17 cellular contexts compared by ENCODE assay signal in the genomic region with DNA sequence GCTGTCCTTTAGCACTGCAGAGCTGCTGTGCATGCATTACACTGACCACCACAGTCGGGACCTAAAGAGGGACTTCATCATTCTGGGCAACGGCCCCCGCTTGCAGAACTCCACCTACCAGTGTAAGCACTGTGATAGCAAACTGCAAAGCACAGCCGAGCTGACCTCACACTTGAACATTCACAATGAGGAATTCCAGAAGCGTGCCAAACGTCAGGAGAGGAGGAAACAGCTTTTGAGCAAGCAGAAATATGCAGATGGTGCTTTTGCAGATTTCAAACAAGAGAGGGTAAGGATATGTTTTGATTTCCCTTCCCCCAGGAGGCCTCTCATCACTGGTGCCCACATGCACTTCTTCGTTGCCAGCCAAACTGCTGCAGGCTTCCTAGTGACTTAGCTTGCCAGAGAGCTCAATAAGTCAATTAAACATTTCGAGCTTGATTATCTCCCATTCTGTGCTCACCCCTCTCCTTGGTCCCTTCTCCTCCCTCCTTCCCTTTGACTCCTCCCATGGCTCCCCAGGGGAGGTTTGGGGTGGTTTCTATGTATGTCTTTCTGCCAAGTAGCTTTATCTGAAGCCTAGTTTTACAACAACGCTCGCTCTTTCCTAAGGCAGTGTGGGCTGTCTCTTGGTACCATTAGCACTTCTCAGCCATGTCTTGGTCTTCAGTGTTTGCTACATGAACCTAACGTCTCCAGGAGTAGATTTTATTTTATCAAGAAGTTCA.
DNase-seq lines count a peak whose midpoint lies in the region; ATAC-seq and TF ChIP-seq lines count a peak whose summit lies in the region.
"Had no signal": no experiment of that assay in that cellular context is flagged by ENCODE, and none has a peak within 500 bp of the region (broad histone marks: within the 10 kb centered on the region; RNA-seq: fewer than 3 reads in every experiment).

No MANE protein-coding gene starts in this region.

- TF ChIP-seq POLR2A in sigmoid colon (IDR thresholded peaks at IDR 0.05): no peak

- peaks cover 0 to 33% (median 24%) of the 10 kb centered on the region in 4 donors for H3K4me1 ChIP-seq in sigmoid colon
- H3K4me1 ChIP-seq: BE2C, SJCRH30 had no signal

- intact Hi-C loops in left ventricle myocardium superior (cut with micrococcal nuclease): no loop called here
- intact Hi-C loops in sigmoid colon (cut with DNase I): no loop called here
- intact Hi-C loops in head of caudate nucleus (cut with DNase I): no loop called here

- H3K9me3 ChIP-seq in sigmoid colon: no peaks in the 10 kb centered on the region
- H3K9me3 ChIP-seq in MG63: no peaks in the 10 kb centered on the region
- H3K9me3 ChIP-seq: BE2C, HAP-1, SJCRH30 had no signal

- no peak for TF ChIP-seq CTCF in sigmoid colon (IDR thresholded peaks at IDR 0.05)

- H3K36me3 ChIP-seq in sigmoid colon (peaks cover 10 to 64% (median 23%) of the 10 kb centered on the region in 4 donors), MG63 (peaks cover 4% of the 10 kb centered on the region)

- H3K27ac ChIP-seq in sigmoid colon: peak overlapping the region; percentile 17 to 60 (median 44)
- H3K27ac ChIP-seq: SJCRH30 had no signal

- WGBS in sigmoid colon, 2 donors: 85 to 86% methylated on average over 11 of the region's 11 CpGs

- H3K4me3 ChIP-seq in sigmoid colon (no peak overlapping the region), MG63 (no peak overlapping the region)
- H3K4me3 ChIP-seq: HAP-1, SJCRH30 had no signal

- TF ChIP-seq EP300 in sigmoid colon (IDR thresholded peaks at IDR 0.05): no peak

- peak; percentile 83 for ATAC-seq in left ventricle myocardium superior

- H3K27me3 ChIP-seq in sigmoid colon (no peaks in the 10 kb centered on the region), MG63 (no peaks in the 10 kb centered on the region)
- H3K27me3 ChIP-seq: BE2C, SJCRH30 had no signal

- DNase-seq in NCI-H446 (lab: John Stamatoyannopoulos, UW): peak; percentile 12 to 74
- peak; percentile 42 to 68 for DNase-seq in dermis microvascular lymphatic vessel endothelial cell (ENCODE audit: low read depth in 2 of 2)
- DNase-seq in left ventricle myocardium superior: peak; percentile 54
- DNase-seq in sigmoid colon: no peak
- no peak for DNase-seq in head of caudate nucleus
- DNase-seq in activated naive CD4-positive, alpha-beta T cell treated with anti-CD3 and anti-CD28 coated beads, Interleukin-2, amount 50 U/mL, for 16 hours: no peak
- no peak for DNase-seq in MG63
- no peak for DNase-seq in activated CD8-positive, alpha-beta memory T cell treated with anti-CD3 and anti-CD28 coated beads, Interleukin-2, amount 50 U/mL, for 4 hours
- DNase-seq: activated CD4-positive, alpha-beta T cell treated with anti-CD3 and anti-CD28 coated beads for 1 hour; activated effector memory CD4-positive, alpha-beta T cell treated with anti-CD3 and anti-CD28 coated beads, Interleukin-2, amount 50 U/mL, for 16 hours; BE2C; mesenchymal stem cell; NCI-H1694 treated with DMSO at 0.1 percent for 48 hours; NCI-H524 treated with DMSO at 0.1 percent for 48 hours; retina; SJCRH30 had no signal

Comparison
In these comparisons a context has a peak if more than half of its experiments do, and no peak if none do; other contexts are left out.
1. DNase-seq: peak in NCI-H446 (2 of 2), dermis microvascular lymphatic vessel endothelial cell (2 of 2) and left ventricle myocardium superior (single experiment); none in sigmoid colon (single experiment), head of caudate nucleus (0 of 42), activated naive CD4-positive, alpha-beta T cell treated with anti-CD3 and anti-CD28 coated beads, Interleukin-2, amount 50 U/mL, for 16 hours (single experiment), MG63 (single experiment) and activated CD8-positive, alpha-beta memory T cell treated with anti-CD3 and anti-CD28 coated beads, Interleukin-2, amount 50 U/mL, for 4 hours (single experiment).